1 cellular context compared by ENCODE assay signal in the genomic region with DNA sequence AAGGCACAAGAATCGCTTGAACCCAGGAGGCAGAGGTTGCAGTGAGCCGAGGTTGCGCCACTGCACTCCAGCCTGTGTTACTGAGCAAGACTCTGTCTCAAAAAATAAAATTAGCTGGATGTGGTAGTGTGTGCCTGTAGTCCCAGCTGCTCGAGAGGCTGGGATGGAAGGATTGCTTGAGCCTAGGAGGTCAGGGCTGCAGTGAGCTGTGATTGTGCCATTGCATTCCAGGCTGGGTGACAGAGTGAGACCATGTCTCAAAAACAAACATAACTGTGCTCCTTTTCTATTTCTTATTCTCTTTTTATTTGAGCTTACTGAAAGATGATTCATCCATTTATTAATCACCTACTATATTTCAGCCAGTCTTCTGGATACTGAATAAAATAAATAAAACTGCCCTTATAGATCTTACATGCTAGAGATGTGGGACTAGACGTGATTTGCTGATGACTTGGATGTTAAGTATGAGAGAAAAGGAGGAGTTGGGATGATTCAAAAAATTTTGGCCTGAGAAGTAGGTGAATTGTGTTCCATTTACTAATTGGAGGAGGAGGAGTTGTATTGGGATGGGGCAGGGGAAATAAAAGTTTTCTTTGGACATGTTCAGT.
TF ChIP-seq lines count a peak whose summit lies in the region.

No MANE protein-coding gene starts in this region.

TF ChIP-seq in IMR-90, 13 proteins besides CTCF, POLR2A, EP300 and RAD21:
- TF ChIP-seq, protein P1, sequence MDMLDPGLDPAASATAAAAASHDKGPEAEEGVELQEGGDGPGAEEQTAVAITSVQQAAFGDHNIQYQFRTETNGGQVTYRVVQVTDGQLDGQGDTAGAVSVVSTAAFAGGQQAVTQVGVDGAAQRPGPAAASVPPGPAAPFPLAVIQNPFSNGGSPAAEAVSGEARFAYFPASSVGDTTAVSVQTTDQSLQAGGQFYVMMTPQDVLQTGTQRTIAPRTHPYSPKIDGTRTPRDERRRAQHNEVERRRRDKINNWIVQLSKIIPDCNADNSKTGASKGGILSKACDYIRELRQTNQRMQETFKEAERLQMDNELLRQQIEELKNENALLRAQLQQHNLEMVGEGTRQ (IDR thresholded peaks at IDR 0.05; ENCODE audit: low read depth, low read length), result no peak
- TF ChIP-seq CEBPB (IDR thresholded peaks at IDR 0.05; ENCODE audit: low read depth, low read length) (peak; percentile 54; the same call in 1 of the 2 replicates), CHD1 (IDR thresholded peaks at IDR 0.05; ENCODE audit: low read depth, low read length) (no peak), FOS (IDR thresholded peaks at IDR 0.05; ENCODE audit: low read depth, low read length) (no peak), NFE2L2 (IDR thresholded peaks at IDR 0.05; ENCODE audit: low read depth, low read length) (no peak)
